In genomic region chr3:89586676-89587075, GRCh38 we compare ENCODE assay signal across 23 cellular contexts.
"Had no signal": no experiment of that assay in that cellular context is flagged by ENCODE, and none has a peak within 500 bp of the region (broad histone marks: within the 10 kb centered on the region; RNA-seq: fewer than 3 reads in every experiment).

No MANE protein-coding gene starts in this region.

- H3K9me3 ChIP-seq: esophagus muscularis mucosa, gastroesophageal sphincter, heart right ventricle, left lung, thyroid gland, vagina had no signal

- H3K4me2 ChIP-seq: neural progenitor cell, smooth muscle cell had no signal

- H3K4me3 ChIP-seq: esophagus muscularis mucosa, gastroesophageal sphincter, heart right ventricle, left lung, neural progenitor cell, smooth muscle cell, thyroid gland, vagina had no signal

- H3K4me1 ChIP-seq: esophagus muscularis mucosa, foreskin keratinocyte, gastroesophageal sphincter, heart right ventricle, left lung, neural progenitor cell, parathyroid adenoma, thyroid gland, vagina had no signal

- DNase-seq: effector CD8-positive, alpha-beta T cell; foreskin keratinocyte; glutamatergic neuron; heart right ventricle; left cardiac atrium; left lung; mesenchymal stem cell; naive thymus-derived CD4-positive, alpha-beta T cell; stimulated activated CD4-positive, alpha-beta T cell treated with anti-CD3 and anti-CD28 coated beads, Interleukin-12 subunit alpha, Interleukin-12 subunit beta, amount 100 ng/mL, for 4 hours; stimulated activated CD4-positive, alpha-beta T cell treated with anti-CD3 and anti-CD28 coated beads, Interleukin-1b, Interleukin-23, amount 100 ng/mL, for 48 hours; stimulated activated CD4-positive, alpha-beta T cell treated with anti-CD3 and anti-CD28 coated beads, Interleukin-4, amount 100 ng/mL, for 1 hour; stimulated activated CD8-positive, alpha-beta memory T cell treated with anti-CD3 and anti-CD28 coated beads, Interleukin-4, amount 100 ng/mL, for 48 hours; stimulated activated naive CD4-positive, alpha-beta T cell; stimulated activated naive CD8-positive, alpha-beta T cell treated with anti-CD3 and anti-CD28 coated beads, Interleukin-15, amount 100 ng/mL, for 72 hours; thyroid gland; trophoblast cell had no signal

- H3K79me2 ChIP-seq: parathyroid adenoma had no signal

- H2AFZ ChIP-seq: neural progenitor cell, parathyroid adenoma had no signal

- H3K27ac ChIP-seq: esophagus muscularis mucosa, foreskin keratinocyte, gastroesophageal sphincter, heart right ventricle, left lung, neural progenitor cell, parathyroid adenoma, thyroid gland, vagina had no signal

- H3K36me3 ChIP-seq: esophagus muscularis mucosa, gastroesophageal sphincter, heart right ventricle, left lung, neural progenitor cell, thyroid gland, vagina had no signal

- H3K27me3 ChIP-seq: esophagus muscularis mucosa, foreskin keratinocyte, gastroesophageal sphincter, heart right ventricle, left lung, neural progenitor cell, thyroid gland, vagina had no signal

- ATAC-seq: foreskin keratinocyte; gastroesophageal sphincter; heart right ventricle; left cardiac atrium; left lung; naive thymus-derived CD4-positive, alpha-beta T cell; sciatic nerve; stimulated activated naive CD8-positive, alpha-beta T cell treated with anti-CD3 and anti-CD28 coated beads, Interleukin-15, amount 100 ng/mL, for 72 hours had no signal

- H3K9ac ChIP-seq: neural progenitor cell, parathyroid adenoma had no signal
